Comparison of ENCODE assay signal across 1 cellular context in the genomic region with DNA sequence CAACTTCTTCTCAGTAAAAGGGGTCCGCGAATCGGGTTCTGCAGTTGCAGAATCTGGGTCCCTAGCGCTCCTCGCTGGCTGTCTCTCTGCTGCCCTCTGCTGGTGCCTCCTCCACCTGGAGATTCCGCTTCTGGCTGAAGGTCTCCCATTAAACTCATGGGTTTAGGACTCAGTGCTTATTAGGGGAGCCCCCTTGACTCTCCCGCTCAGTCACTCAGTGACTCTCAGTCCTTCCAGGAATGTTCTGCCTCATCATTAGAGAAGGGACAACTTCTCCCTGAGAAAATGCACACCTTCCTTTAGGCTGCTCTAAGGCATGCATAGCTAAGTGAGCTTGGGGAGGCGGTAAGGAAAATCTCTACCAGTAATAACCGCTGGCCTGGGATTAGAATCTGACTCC.
TF ChIP-seq lines count a peak whose summit lies in the region.

No MANE protein-coding gene starts in this region.

TF ChIP-seq in K562, 482 proteins besides CTCF, POLR2A, EP300 and RAD21 (continued from another document and continues in another):
- TF ChIP-seq, protein P1, sequence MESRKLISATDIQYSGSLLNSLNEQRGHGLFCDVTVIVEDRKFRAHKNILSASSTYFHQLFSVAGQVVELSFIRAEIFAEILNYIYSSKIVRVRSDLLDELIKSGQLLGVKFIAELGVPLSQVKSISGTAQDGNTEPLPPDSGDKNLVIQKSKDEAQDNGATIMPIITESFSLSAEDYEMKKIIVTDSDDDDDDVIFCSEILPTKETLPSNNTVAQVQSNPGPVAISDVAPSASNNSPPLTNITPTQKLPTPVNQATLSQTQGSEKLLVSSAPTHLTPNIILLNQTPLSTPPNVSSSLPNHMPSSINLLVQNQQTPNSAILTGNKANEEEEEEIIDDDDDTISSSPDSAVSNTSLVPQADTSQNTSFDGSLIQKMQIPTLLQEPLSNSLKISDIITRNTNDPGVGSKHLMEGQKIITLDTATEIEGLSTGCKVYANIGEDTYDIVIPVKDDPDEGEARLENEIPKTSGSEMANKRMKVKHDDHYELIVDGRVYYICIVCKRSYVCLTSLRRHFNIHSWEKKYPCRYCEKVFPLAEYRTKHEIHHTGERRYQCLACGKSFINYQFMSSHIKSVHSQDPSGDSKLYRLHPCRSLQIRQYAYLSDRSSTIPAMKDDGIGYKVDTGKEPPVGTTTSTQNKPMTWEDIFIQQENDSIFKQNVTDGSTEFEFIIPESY (CRISPR knock-in tag; IDR thresholded peaks at IDR 0.05) = no peak
- TF ChIP-seq, protein P2, sequence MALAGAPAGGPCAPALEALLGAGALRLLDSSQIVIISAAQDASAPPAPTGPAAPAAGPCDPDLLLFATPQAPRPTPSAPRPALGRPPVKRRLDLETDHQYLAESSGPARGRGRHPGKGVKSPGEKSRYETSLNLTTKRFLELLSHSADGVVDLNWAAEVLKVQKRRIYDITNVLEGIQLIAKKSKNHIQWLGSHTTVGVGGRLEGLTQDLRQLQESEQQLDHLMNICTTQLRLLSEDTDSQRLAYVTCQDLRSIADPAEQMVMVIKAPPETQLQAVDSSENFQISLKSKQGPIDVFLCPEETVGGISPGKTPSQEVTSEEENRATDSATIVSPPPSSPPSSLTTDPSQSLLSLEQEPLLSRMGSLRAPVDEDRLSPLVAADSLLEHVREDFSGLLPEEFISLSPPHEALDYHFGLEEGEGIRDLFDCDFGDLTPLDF (CRISPR knock-in tag; IDR thresholded peaks at IDR 0.05) = no peak
- TF ChIP-seq MTA1 (IDR thresholded peaks at IDR 0.05; ENCODE audit: borderline replicate concordance) (no peak), JUND (IDR thresholded peaks at IDR 0.05; ENCODE audit: borderline replicate concordance, low read depth, low read length) (0 out of 2 replicates have a peak, but pooled peaks have one; percentile 9), JUND (tag; IDR thresholded peaks at IDR 0.05; ENCODE audit: borderline replicate concordance, low read depth, low read length) (no peak), RBM17 (IDR thresholded peaks at IDR 0.05; ENCODE audit: borderline replicate concordance, low read depth, low read length) (no peak), ZSCAN32 (CRISPR knock-in tag; IDR thresholded peaks at IDR 0.05) (no peak), SP2 (IDR thresholded peaks at IDR 0.05; ENCODE audit: extremely low read depth, low read depth, low read length, poor library complexity, severe bottlenecking) (no peak), AFF4 (CRISPR knock-in tag; IDR thresholded peaks at IDR 0.05) (no peak), C11orf30 (IDR thresholded peaks at IDR 0.05; ENCODE audit: low read depth) (no peak), GABPB2 (CRISPR knock-in tag; conservative IDR thresholded peaks at IDR 0.05) (no peak), RBM39 (optimal IDR thresholded peaks at IDR 0.05; ENCODE audit: low read depth, low read length) (no peak), NUFIP1 (IDR thresholded peaks at IDR 0.05; ENCODE audit: partially characterized antibody) (no peak), MYC (IDR thresholded peaks at IDR 0.05; ENCODE audit: low read depth, low read length) (no peak), MYC (CRISPR knock-in tag; IDR thresholded peaks at IDR 0.05; ENCODE audit: borderline replicate concordance, low read depth) (no peak), SREBF2 (CRISPR knock-in tag; IDR thresholded peaks at IDR 0.05) (no peak), ESRRA (IDR thresholded peaks at IDR 0.05; ENCODE audit: borderline replicate concordance, low read depth) (no peak), RCOR1 (IDR thresholded peaks at IDR 0.05; ENCODE audit: borderline replicate concordance in 1 of 2, low read depth in 2 of 2, low read length in 2 of 2) (0 out of 4 replicates have a peak, but pooled peaks of 1 of the 2 experiments have one; percentile 16), ZNF668 (CRISPR knock-in tag; IDR thresholded peaks at IDR 0.05) (no peak), KLF16 (IDR thresholded peaks at IDR 0.05) (peak; percentile 51; the same call in 1 of the 2 replicates), FOXM1 (IDR thresholded peaks at IDR 0.05; ENCODE audit: low read depth) (no peak), FOXM1 (CRISPR knock-in tag; IDR thresholded peaks at IDR 0.05; ENCODE audit: low read depth) (no peak), STAG1 (CRISPR knock-in tag; IDR thresholded peaks at IDR 0.05; ENCODE audit: borderline replicate concordance) (peak; percentile 27; the same call in 1 of the 2 replicates), NCOA1 (IDR thresholded peaks at IDR 0.05; ENCODE audit: low read depth) (no peak), SPI1 (IDR thresholded peaks at IDR 0.05; ENCODE audit: borderline replicate concordance, low read depth, low read length) (no peak), LCOR (CRISPR knock-in tag; IDR thresholded peaks at IDR 0.05) (no peak), SAFB2 (IDR thresholded peaks at IDR 0.05; ENCODE audit: borderline replicate concordance, low read depth, low read length, severe bottlenecking) (no peak), SMC3 (conservative IDR thresholded peaks at IDR 0.05; ENCODE audit: insufficient read depth, low read depth, low read length) (peak; percentile 67), HMBOX1 (IDR thresholded peaks at IDR 0.05) (no peak), ETS2 (tag; IDR thresholded peaks at IDR 0.05; ENCODE audit: borderline replicate concordance, poor library complexity, severe bottlenecking) (no peak), DDX20 (tag; IDR thresholded peaks at IDR 0.05; ENCODE audit: low read depth) (no peak)
- TF ChIP-seq, protein P3, sequence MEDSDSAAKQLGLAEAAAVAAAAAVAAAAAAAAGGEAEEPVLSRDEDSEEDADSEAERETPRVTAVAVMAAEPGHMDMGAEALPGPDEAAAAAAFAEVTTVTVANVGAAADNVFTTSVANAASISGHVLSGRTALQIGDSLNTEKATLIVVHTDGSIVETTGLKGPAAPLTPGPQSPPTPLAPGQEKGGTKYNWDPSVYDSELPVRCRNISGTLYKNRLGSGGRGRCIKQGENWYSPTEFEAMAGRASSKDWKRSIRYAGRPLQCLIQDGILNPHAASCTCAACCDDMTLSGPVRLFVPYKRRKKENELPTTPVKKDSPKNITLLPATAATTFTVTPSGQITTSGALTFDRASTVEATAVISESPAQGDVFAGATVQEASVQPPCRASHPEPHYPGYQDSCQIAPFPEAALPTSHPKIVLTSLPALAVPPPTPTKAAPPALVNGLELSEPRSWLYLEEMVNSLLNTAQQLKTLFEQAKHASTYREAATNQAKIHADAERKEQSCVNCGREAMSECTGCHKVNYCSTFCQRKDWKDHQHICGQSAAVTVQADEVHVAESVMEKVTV (CRISPR knock-in tag; IDR thresholded peaks at IDR 0.05) = 0 out of 2 replicates have a peak, but pooled peaks have one; percentile 30
- TF ChIP-seq, protein P4, sequence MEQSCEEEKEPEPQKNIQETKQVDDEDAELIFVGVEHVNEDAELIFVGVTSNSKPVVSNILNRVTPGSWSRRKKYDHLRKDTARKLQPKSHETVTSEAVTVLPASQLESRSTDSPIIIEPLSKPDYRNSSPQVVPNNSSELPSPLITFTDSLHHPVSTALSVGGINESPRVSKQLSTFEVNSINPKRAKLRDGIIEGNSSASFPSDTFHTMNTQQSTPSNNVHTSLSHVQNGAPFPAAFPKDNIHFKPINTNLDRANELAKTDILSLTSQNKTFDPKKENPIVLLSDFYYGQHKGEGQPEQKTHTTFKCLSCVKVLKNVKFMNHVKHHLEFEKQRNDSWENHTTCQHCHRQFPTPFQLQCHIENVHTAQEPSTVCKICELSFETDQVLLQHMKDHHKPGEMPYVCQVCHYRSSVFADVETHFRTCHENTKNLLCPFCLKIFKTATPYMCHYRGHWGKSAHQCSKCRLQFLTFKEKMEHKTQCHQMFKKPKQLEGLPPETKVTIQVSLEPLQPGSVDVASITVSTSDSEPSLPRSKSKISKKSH (CRISPR knock-in tag; IDR thresholded peaks at IDR 0.05) = no peak
- TF ChIP-seq, protein P5, sequence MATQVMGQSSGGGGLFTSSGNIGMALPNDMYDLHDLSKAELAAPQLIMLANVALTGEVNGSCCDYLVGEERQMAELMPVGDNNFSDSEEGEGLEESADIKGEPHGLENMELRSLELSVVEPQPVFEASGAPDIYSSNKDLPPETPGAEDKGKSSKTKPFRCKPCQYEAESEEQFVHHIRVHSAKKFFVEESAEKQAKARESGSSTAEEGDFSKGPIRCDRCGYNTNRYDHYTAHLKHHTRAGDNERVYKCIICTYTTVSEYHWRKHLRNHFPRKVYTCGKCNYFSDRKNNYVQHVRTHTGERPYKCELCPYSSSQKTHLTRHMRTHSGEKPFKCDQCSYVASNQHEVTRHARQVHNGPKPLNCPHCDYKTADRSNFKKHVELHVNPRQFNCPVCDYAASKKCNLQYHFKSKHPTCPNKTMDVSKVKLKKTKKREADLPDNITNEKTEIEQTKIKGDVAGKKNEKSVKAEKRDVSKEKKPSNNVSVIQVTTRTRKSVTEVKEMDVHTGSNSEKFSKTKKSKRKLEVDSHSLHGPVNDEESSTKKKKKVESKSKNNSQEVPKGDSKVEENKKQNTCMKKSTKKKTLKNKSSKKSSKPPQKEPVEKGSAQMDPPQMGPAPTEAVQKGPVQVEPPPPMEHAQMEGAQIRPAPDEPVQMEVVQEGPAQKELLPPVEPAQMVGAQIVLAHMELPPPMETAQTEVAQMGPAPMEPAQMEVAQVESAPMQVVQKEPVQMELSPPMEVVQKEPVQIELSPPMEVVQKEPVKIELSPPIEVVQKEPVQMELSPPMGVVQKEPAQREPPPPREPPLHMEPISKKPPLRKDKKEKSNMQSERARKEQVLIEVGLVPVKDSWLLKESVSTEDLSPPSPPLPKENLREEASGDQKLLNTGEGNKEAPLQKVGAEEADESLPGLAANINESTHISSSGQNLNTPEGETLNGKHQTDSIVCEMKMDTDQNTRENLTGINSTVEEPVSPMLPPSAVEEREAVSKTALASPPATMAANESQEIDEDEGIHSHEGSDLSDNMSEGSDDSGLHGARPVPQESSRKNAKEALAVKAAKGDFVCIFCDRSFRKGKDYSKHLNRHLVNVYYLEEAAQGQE (CRISPR knock-in tag; IDR thresholded peaks at IDR 0.05; ENCODE audit: low read depth) = no peak
- TF ChIP-seq, protein P6, sequence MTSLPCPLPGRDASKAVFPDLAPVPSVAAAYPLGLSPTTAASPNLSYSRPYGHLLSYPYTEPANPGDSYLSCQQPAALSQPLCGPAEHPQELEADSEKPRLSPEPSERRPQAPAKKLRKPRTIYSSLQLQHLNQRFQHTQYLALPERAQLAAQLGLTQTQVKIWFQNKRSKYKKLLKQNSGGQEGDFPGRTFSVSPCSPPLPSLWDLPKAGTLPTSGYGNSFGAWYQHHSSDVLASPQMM (CRISPR knock-in tag; IDR thresholded peaks at IDR 0.05) = no peak
- TF ChIP-seq, protein P7, sequence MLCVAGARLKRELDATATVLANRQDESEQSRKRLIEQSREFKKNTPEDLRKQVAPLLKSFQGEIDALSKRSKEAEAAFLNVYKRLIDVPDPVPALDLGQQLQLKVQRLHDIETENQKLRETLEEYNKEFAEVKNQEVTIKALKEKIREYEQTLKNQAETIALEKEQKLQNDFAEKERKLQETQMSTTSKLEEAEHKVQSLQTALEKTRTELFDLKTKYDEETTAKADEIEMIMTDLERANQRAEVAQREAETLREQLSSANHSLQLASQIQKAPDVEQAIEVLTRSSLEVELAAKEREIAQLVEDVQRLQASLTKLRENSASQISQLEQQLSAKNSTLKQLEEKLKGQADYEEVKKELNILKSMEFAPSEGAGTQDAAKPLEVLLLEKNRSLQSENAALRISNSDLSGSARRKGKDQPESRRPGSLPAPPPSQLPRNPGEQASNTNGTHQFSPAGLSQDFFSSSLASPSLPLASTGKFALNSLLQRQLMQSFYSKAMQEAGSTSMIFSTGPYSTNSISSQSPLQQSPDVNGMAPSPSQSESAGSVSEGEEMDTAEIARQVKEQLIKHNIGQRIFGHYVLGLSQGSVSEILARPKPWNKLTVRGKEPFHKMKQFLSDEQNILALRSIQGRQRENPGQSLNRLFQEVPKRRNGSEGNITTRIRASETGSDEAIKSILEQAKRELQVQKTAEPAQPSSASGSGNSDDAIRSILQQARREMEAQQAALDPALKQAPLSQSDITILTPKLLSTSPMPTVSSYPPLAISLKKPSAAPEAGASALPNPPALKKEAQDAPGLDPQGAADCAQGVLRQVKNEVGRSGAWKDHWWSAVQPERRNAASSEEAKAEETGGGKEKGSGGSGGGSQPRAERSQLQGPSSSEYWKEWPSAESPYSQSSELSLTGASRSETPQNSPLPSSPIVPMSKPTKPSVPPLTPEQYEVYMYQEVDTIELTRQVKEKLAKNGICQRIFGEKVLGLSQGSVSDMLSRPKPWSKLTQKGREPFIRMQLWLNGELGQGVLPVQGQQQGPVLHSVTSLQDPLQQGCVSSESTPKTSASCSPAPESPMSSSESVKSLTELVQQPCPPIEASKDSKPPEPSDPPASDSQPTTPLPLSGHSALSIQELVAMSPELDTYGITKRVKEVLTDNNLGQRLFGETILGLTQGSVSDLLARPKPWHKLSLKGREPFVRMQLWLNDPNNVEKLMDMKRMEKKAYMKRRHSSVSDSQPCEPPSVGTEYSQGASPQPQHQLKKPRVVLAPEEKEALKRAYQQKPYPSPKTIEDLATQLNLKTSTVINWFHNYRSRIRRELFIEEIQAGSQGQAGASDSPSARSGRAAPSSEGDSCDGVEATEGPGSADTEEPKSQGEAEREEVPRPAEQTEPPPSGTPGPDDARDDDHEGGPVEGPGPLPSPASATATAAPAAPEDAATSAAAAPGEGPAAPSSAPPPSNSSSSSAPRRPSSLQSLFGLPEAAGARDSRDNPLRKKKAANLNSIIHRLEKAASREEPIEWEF (CRISPR knock-in tag; IDR thresholded peaks at IDR 0.05) = no peak
